17 cellular contexts compared by ENCODE assay signal in the genomic region with DNA sequence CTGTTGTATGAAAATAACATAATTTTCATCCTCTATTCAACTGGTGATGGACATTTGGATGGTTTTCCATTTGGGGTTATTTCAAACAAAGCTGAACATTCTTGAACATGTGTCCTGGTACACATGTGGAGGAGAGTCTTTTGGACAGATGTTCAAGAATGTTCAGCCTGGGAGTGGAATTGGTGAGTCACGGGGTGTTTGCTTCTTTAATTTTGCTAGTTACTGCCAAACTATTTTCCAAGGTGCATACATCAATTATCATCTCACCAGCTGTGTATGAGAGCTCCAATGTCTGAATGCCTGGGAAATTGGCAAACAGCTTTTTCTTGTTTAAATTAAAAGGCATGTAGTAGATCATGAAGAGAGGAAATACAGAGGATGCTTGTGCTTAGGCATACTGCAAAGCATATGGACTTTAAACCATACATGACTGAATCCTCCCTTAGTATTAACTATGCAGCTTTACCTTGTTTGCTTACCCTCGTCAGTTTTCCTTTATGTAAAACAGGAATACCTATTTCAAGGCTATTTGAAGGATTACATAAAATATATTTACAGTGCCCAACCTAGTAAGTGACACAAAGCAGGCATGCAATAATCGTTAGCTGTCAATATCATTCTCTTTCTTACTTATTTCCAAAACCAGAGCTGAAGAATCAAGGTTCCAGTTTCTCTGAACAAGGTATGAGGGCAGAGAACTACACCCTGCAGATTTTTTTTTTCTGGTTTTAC.
A peak's percentile ranks its signal among the peaks of the same experiment; 100 is the strongest.
DNase-seq lines count a peak whose midpoint lies in the region; FAIRE-seq and TF ChIP-seq lines count a peak whose summit lies in the region.
"Had no signal": no experiment of that assay in that cellular context is flagged by ENCODE, and none has a peak within 500 bp of the region (broad histone marks: within the 10 kb centered on the region; RNA-seq: fewer than 3 reads in every experiment).

No MANE protein-coding gene starts in this region.

- H3K27me3 ChIP-seq in HUES64 (ENCODE audit: insufficient read depth, low read length) = no peaks in the 10 kb centered on the region
- H3K27me3 ChIP-seq in keratinocyte (ENCODE audit: control insufficient read depth, extremely low read depth, insufficient read depth, low read length) = no peaks in the 10 kb centered on the region
- H3K27me3 ChIP-seq: gastroesophageal sphincter had no signal

- H2AFZ ChIP-seq in keratinocyte (ENCODE audit: control insufficient read depth, low read length) = no peak overlapping the region

- no peak overlapping the region for H3K4me2 ChIP-seq in keratinocyte (ENCODE audit: control insufficient read depth, extremely low read depth, insufficient read depth, low read depth, low read length)

- DNase-seq in AG20443 (ENCODE audit: low spot score) (peak; percentile 38), choroid plexus epithelial cell (ENCODE audit: low read depth) (peak; percentile 68), keratinocyte (ENCODE audit: low read depth, low spot score) (no peak), GM20000 (ENCODE audit: low spot score) (no peak), NCI-H2107 treated with DMSO at 0.1 percent for 48 hours (lab: John Stamatoyannopoulos, UW; ENCODE audit: unreplicated experiment) (no peak), activated gamma-delta T cell (lab: John Stamatoyannopoulos, UW) (no peak), NOMO-1 treated with dmso at 0.1 percent for 144 hours (lab: John Stamatoyannopoulos, UW; ENCODE audit: unreplicated experiment) (no peak)
- DNase-seq: activated CD8-positive, alpha-beta memory T cell treated with anti-CD3 and anti-CD28 coated beads, Interleukin-2, amount 50 U/mL, for 4 hours; activated naive CD4-positive, alpha-beta T cell treated with anti-CD3 and anti-CD28 coated beads, Interleukin-2, amount 50 U/mL, for 16 hours; effector CD8-positive, alpha-beta T cell; nephron progenitor cell; SHP77 treated with DMSO at 0.1 percent for 48 hours had no signal

- H3K9ac ChIP-seq in HUES64 (ENCODE audit: low read depth, low read length) (no peak overlapping the region), keratinocyte (ENCODE audit: control insufficient read depth, extremely low read depth, insufficient read depth, low read length) (no peak overlapping the region)

- H3K27ac ChIP-seq in HUES64 (ENCODE audit: low read depth, low read length) (peak overlapping the region; percentile 47; the same call in 1 of the 2 replicates), keratinocyte (ENCODE audit: control insufficient read depth, insufficient read depth, low read length) (no peak overlapping the region)
- H3K27ac ChIP-seq: C4-2B, gastroesophageal sphincter had no signal

- H3K4me1 ChIP-seq in HUES64 (ENCODE audit: insufficient read depth, low read length) (peaks cover 38% of the 10 kb centered on the region), keratinocyte (ENCODE audit: control insufficient read depth, extremely low read depth, insufficient read depth, low read length) (peaks cover 7% of the 10 kb centered on the region)
- H3K4me1 ChIP-seq: gastroesophageal sphincter had no signal

- 86% methylated on average over 3 of the region's 3 CpGs for WGBS in HUES64

- H4K20me1 ChIP-seq in keratinocyte (ENCODE audit: control insufficient read depth, extremely low read depth, insufficient read depth, low read length) = no peaks in the 10 kb centered on the region

- H3K36me3 ChIP-seq in HUES64 (ENCODE audit: insufficient read depth, low read length) (peaks cover 30% of the 10 kb centered on the region), keratinocyte (ENCODE audit: control insufficient read depth in 2 of 2, extremely low read depth in 1 of 2, insufficient read depth in 2 of 2, low read length in 2 of 2) (peaks cover 0 to 2% of the 10 kb centered on the region in 2 experiments)

- H3K9me3 ChIP-seq in HUES64 (ENCODE audit: insufficient read depth, low read depth, low read length) (peaks cover 15% of the 10 kb centered on the region), keratinocyte (ENCODE audit: control insufficient read depth, low read depth, low read length) (no peaks in the 10 kb centered on the region)

- no peak for TF ChIP-seq CTCF in choroid plexus epithelial cell (conservative IDR thresholded peaks at IDR 0.05; ENCODE audit: low read depth, low read length)
- TF ChIP-seq CTCF in keratinocyte (optimal IDR thresholded peaks at IDR 0.05 in 1 of 3, IDR thresholded peaks at IDR 0.05 in 1 of 3, conservative IDR thresholded peaks at IDR 0.05 in 1 of 3; ENCODE audit: extremely low read depth in 1 of 3, insufficient read depth in 2 of 3, low read length in 3 of 3) = no peak
- no peak for TF ChIP-seq CTCF in GM20000 (IDR thresholded peaks at IDR 0.05; ENCODE audit: extremely low read depth, missing control alignments)

- H3K79me2 ChIP-seq in keratinocyte (ENCODE audit: control insufficient read depth, insufficient read depth, low read length) = no peaks in the 10 kb centered on the region

- H3K9me1 ChIP-seq in keratinocyte (ENCODE audit: control insufficient read depth, extremely low read depth, insufficient read depth, low read length) = no peaks in the 10 kb centered on the region

- dilution Hi-C loops in keratinocyte (cut with MboI; ENCODE audit: extremely low pct_ligation_motif_present, low sequenced_read_pairs) = no loop called here

- H3K4me3 ChIP-seq in HUES64 (ENCODE audit: low read length) (no peak overlapping the region), choroid plexus epithelial cell (ENCODE audit: low read depth, low read length) (no peak overlapping the region), keratinocyte (ENCODE audit: control insufficient read depth in 2 of 3, extremely low read depth in 1 of 3, insufficient read depth in 2 of 3, low read depth in 1 of 3, low read length in 3 of 3) (no peak overlapping the region)
- H3K4me3 ChIP-seq: gastroesophageal sphincter, lung had no signal

- FAIRE-seq in keratinocyte (lab: Jason Lieb, UNC) = peak; percentile 52
- FAIRE-seq: bronchial epithelial cell had no signal

Comparison
In these comparisons a context has a peak if more than half of its experiments do, and no peak if none do; other contexts are left out.
1. DNase-seq: peak in AG20443 (single experiment) and choroid plexus epithelial cell (single experiment); none in keratinocyte (single experiment), GM20000 (single experiment), NCI-H2107 treated with DMSO at 0.1 percent for 48 hours (single experiment), activated gamma-delta T cell (single experiment) and NOMO-1 treated with dmso at 0.1 percent for 144 hours (single experiment).